ENCODE assay signal across 36 cellular contexts in the genomic region with DNA sequence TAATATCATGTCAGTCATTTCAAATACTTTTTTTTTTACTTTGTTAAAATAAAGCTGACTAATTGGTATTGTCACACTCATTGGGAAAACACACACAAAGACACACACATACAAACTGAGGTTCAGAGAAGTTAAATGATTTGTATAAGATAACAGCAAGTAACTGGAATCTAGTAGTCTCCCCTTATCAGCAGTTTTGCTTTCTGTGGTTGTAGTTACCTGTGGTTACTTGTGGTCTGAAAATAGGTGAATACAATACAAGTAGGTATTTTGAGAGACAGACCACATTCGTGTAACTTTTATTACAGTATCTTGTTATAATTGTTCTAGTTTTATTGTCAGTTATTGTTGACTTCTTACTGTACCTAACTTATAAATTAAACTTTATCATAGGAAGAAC.
"Had no signal": no experiment of that assay in that cellular context is flagged by ENCODE, and none has a peak within 500 bp of the region (broad histone marks: within the 10 kb centered on the region; RNA-seq: fewer than 3 reads in every experiment).

No MANE protein-coding gene starts in this region.

- H3K4me3 Mint-ChIP-seq: activated B cell treated with CpG ODN at 0.5 μM for 24 hours; activated CD4-positive, alpha-beta memory T cell treated with anti-CD3 and anti-CD28 coated beads for 36 hours; activated CD4-positive, alpha-beta T cell treated with anti-CD3 and anti-CD28 coated beads, Interleukin-2, amount 10 ng/mL, durations not matched to agents 24 days and 14 days; activated CD8-positive, alpha-beta T cell treated with anti-CD3 and anti-CD28 coated beads for 36 hours; activated naive CD4-positive, alpha-beta T cell treated with anti-CD3 and anti-CD28 coated beads for 36 hours; activated naive CD8-positive, alpha-beta T cell treated with anti-CD3 and anti-CD28 coated beads, Interleukin-2, amount 10 ng/mL, durations not matched to agents 7 days and 5 days; activated naive CD8-positive, alpha-beta T cell treated with anti-CD3 and anti-CD28 coated beads, Interleukin-2, amount 50 U/mL, for 24 hours; activated T-cell treated with anti-CD3 and anti-CD28 coated beads, Interleukin-2, amount 50 U/mL, for 4 hours; activated T-cell treated with anti-CD3 and anti-CD28 coated beads, Interleukin-2, amount 50 U/mL, for 72 hours; activated T-helper 1 cell treated with anti-CD3 and anti-CD28 coated beads, Interleukin-12 subunit alpha, Interleukin-12 subunit beta, Interleukin-2, Interleukin-4 antibody, amounts not matched to agents 30 ng/mL and 10 ng/mL and 1 ng/mL, durations not matched to agents 14 hours and 24 hours and 36 hours; activated T-helper 17 cell treated with anti-CD3 and anti-CD28 coated beads, Interleukin-2, amount 50 U/mL, for 72 hours; brain; central memory CD8-positive, alpha-beta T cell; T-helper 1 cell treated with Interleukin-12 subunit alpha and Interleukin-12 subunit beta and Interleukin-4 antibody, amounts not matched to agents 30 μg/mL and 1 μg/mL, for 36 hours; T-helper 2 cell treated with Interferon-gamma antibody and Interleukin-4, amounts not matched to agents 5 μg/mL and 100 μg/mL, for 36 hours had no signal

- H3K9me3 ChIP-seq: ascending aorta had no signal

- H3K36me3 ChIP-seq: ascending aorta, cardiac muscle cell had no signal

- H3K27ac Mint-ChIP-seq: activated B cell treated with CpG ODN at 0.5 μM for 24 hours; activated CD4-positive, alpha-beta memory T cell treated with anti-CD3 and anti-CD28 coated beads for 36 hours; activated CD4-positive, alpha-beta T cell treated with anti-CD3 and anti-CD28 coated beads, Interleukin-2, amount 10 ng/mL, durations not matched to agents 24 days and 14 days; activated CD8-positive, alpha-beta T cell treated with anti-CD3 and anti-CD28 coated beads for 36 hours; activated naive CD4-positive, alpha-beta T cell treated with anti-CD3 and anti-CD28 coated beads for 36 hours; activated naive CD4-positive, alpha-beta T cell treated with anti-CD3 and anti-CD28 coated beads, Interleukin-2, amount 50 U/mL, for 72 hours; activated naive CD8-positive, alpha-beta T cell treated with anti-CD3 and anti-CD28 coated beads, Interleukin-2, amount 10 ng/mL, durations not matched to agents 7 days and 5 days; activated naive CD8-positive, alpha-beta T cell treated with anti-CD3 and anti-CD28 coated beads, Interleukin-2, amount 50 U/mL, for 24 hours; activated T-cell treated with anti-CD3 and anti-CD28 coated beads, Interleukin-2, amount 50 U/mL, for 72 hours; activated T-helper 1 cell treated with anti-CD3 and anti-CD28 coated beads, Interleukin-12 subunit alpha, Interleukin-12 subunit beta, Interleukin-2, Interleukin-4 antibody, amounts not matched to agents 30 ng/mL and 10 ng/mL and 1 ng/mL, durations not matched to agents 14 hours and 24 hours and 36 hours; activated T-helper 17 cell treated with anti-CD3 and anti-CD28 coated beads, Interleukin-2, amount 50 U/mL, for 72 hours; brain; T-helper 1 cell treated with Interleukin-12 subunit alpha and Interleukin-12 subunit beta and Interleukin-4 antibody, amounts not matched to agents 30 μg/mL and 1 μg/mL, for 36 hours; T-helper 2 cell treated with Interferon-gamma antibody and Interleukin-4, amounts not matched to agents 5 μg/mL and 100 μg/mL, for 36 hours had no signal

- H3K4me1 Mint-ChIP-seq: activated B cell treated with CpG ODN at 0.5 μM for 24 hours; activated CD4-positive, alpha-beta T cell treated with anti-CD3 and anti-CD28 coated beads, Interleukin-2, amount 10 ng/mL, durations not matched to agents 24 days and 14 days; activated naive CD8-positive, alpha-beta T cell treated with anti-CD3 and anti-CD28 coated beads, Interleukin-2, amount 10 ng/mL, durations not matched to agents 7 days and 5 days; activated naive CD8-positive, alpha-beta T cell treated with anti-CD3 and anti-CD28 coated beads, Interleukin-2, amount 50 U/mL, for 24 hours; activated T-helper 17 cell treated with anti-CD3 and anti-CD28 coated beads, Interleukin-2, amount 50 U/mL, for 72 hours; brain; central memory CD8-positive, alpha-beta T cell had no signal

- DNase-seq: activated B cell treated with CpG ODN at 0.5 μM for 24 hours; activated CD4-positive, alpha-beta memory T cell treated with anti-CD3 and anti-CD28 coated beads for 36 hours; activated CD4-positive, alpha-beta T cell treated with anti-CD3 and anti-CD28 coated beads for 4 hours; activated CD4-positive, alpha-beta T cell treated with anti-CD3 and anti-CD28 coated beads, Interleukin-2, amount 10 ng/mL, durations not matched to agents 24 days and 14 days; activated CD4-positive, alpha-beta T cell treated with anti-CD3 and anti-CD28 coated beads, Interleukin-2, amount 50 U/mL, for 1 hour; activated CD4-positive, alpha-beta T cell treated with anti-CD3 and anti-CD28 coated beads, Interleukin-2, amount 50 U/mL, for 4 hours; activated CD4-positive, CD25-positive, alpha-beta regulatory T cell treated with anti-CD3 and anti-CD28 coated beads, Interleukin-2, amount 50 U/mL, for 72 hours; activated CD8-positive, alpha-beta memory T cell treated with anti-CD3 and anti-CD28 coated beads, Interleukin-2, amount 50 U/mL, for 4 hours; activated CD8-positive, alpha-beta T cell treated with anti-CD3 and anti-CD28 coated beads for 36 hours; activated effector memory CD4-positive, alpha-beta T cell treated with anti-CD3 and anti-CD28 coated beads, Interleukin-2, amount 50 U/mL, for 16 hours; activated gamma-delta T cell treated with Interleukin-2 at 50 U/mL for 16 hours; activated naive CD4-positive, alpha-beta T cell; activated naive CD4-positive, alpha-beta T cell treated with anti-CD3 and anti-CD28 coated beads for 36 hours; activated naive CD4-positive, alpha-beta T cell treated with anti-CD3 and anti-CD28 coated beads, Interleukin-2, amount 50 U/mL, for 16 hours; activated naive CD8-positive, alpha-beta T cell treated with anti-CD3 and anti-CD28 coated beads, Interleukin-2, amount 10 ng/mL, durations not matched to agents 7 days and 5 days; activated naive CD8-positive, alpha-beta T cell treated with anti-CD3 and anti-CD28 coated beads, Interleukin-2, amount 50 U/mL, for 24 hours; activated T-cell treated with anti-CD3 and anti-CD28 coated beads for 4 hours; activated T-cell treated with anti-CD3 and anti-CD28 coated beads, Interleukin-2, amount 50 U/mL, for 1 hour; activated T-cell treated with anti-CD3 and anti-CD28 coated beads, Interleukin-2, amount 50 U/mL, for 4 hours; activated T-cell treated with anti-CD3 and anti-CD28 coated beads, Interleukin-2, amount 50 U/mL, for 72 hours; amygdala; anterior cingulate cortex; caudate nucleus; cerebellar nuclear complex; T-helper 2 cell; T-helper 9 cell had no signal

- H3K36me3 Mint-ChIP-seq: activated CD4-positive, alpha-beta memory T cell treated with anti-CD3 and anti-CD28 coated beads for 36 hours; activated naive CD4-positive, alpha-beta T cell treated with anti-CD3 and anti-CD28 coated beads, Interleukin-2, amount 50 U/mL, for 72 hours; activated naive CD8-positive, alpha-beta T cell treated with anti-CD3 and anti-CD28 coated beads, Interleukin-2, amount 10 ng/mL, durations not matched to agents 7 days and 5 days; brain had no signal

- H3K27me3 Mint-ChIP-seq: activated B cell treated with CpG ODN at 0.5 μM for 24 hours; activated CD4-positive, alpha-beta memory T cell treated with anti-CD3 and anti-CD28 coated beads for 36 hours; activated CD4-positive, alpha-beta T cell treated with anti-CD3 and anti-CD28 coated beads, Interleukin-2, amount 10 ng/mL, durations not matched to agents 24 days and 14 days; activated CD8-positive, alpha-beta T cell treated with anti-CD3 and anti-CD28 coated beads for 36 hours; activated naive CD8-positive, alpha-beta T cell treated with anti-CD3 and anti-CD28 coated beads, Interleukin-2, amount 10 ng/mL, durations not matched to agents 7 days and 5 days; activated naive CD8-positive, alpha-beta T cell treated with anti-CD3 and anti-CD28 coated beads, Interleukin-2, amount 50 U/mL, for 24 hours; activated T-helper 17 cell treated with anti-CD3 and anti-CD28 coated beads, Interleukin-2, amount 50 U/mL, for 72 hours; brain; central memory CD8-positive, alpha-beta T cell had no signal

- H3K27me3 ChIP-seq: ascending aorta, cardiac muscle cell had no signal

- ATAC-seq: activated CD8-positive, alpha-beta T cell treated with anti-CD3 and anti-CD28 coated beads for 36 hours; activated naive CD4-positive, alpha-beta T cell treated with anti-CD3 and anti-CD28 coated beads, Interleukin-2, amount 50 U/mL, for 72 hours; activated naive CD8-positive, alpha-beta T cell treated with anti-CD3 and anti-CD28 coated beads, Interleukin-2, amount 50 U/mL, for 24 hours; activated T-cell treated with anti-CD3 and anti-CD28 coated beads, Interleukin-2, amount 50 U/mL, for 4 hours; activated T-cell treated with anti-CD3 and anti-CD28 coated beads, Interleukin-2, amount 50 U/mL, for 72 hours; activated T-helper 17 cell treated with anti-CD3 and anti-CD28 coated beads, Interleukin-2, amount 50 U/mL, for 72 hours had no signal

- H3K9me3 Mint-ChIP-seq: activated B cell treated with CpG ODN at 0.5 μM for 24 hours; activated CD4-positive, alpha-beta T cell treated with anti-CD3 and anti-CD28 coated beads, Interleukin-2, amount 10 ng/mL, durations not matched to agents 24 days and 14 days; activated naive CD4-positive, alpha-beta T cell treated with anti-CD3 and anti-CD28 coated beads for 36 hours; activated naive CD8-positive, alpha-beta T cell treated with anti-CD3 and anti-CD28 coated beads, Interleukin-2, amount 10 ng/mL, durations not matched to agents 7 days and 5 days; brain; central memory CD8-positive, alpha-beta T cell had no signal

- H3K27ac ChIP-seq: ascending aorta, cardiac muscle cell, VCaP had no signal

- H3K4me3 ChIP-seq: ascending aorta, cardiac muscle cell had no signal
